ENCODE assay signal across 13 cellular contexts in the genomic region with DNA sequence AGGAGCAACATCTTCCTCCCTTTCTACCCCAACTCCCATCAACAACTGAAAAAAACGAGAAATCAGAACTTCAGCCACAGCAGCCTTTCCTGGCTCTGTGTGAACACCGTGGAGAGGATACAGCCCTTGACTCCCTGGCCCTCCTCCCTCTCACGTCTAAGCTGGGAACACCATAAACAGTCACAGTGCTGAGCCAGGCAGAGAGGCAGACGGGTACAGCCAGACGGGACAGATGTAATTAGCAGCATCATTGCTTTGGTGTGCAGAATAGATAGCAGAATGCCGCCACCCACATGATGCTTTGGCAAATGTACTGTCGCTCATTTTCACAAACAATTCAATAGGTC.
DNase-seq lines count a peak whose midpoint lies in the region; ATAC-seq and TF ChIP-seq lines count a peak whose summit lies in the region.
"Had no signal": no experiment of that assay in that cellular context is flagged by ENCODE, and none has a peak within 500 bp of the region (broad histone marks: within the 10 kb centered on the region; RNA-seq: fewer than 3 reads in every experiment).

No MANE protein-coding gene starts in this region.

- H3K36me3 Mint-ChIP-seq in effector memory CD8-positive, alpha-beta T cell (ENCODE audit: insufficient read depth), result no peaks in the 10 kb centered on the region
- H3K36me3 Mint-ChIP-seq: CD14-positive monocyte had no signal

- H3K9ac ChIP-seq in OCI-LY3 (ENCODE audit: low read length), result no peak overlapping the region

- peak overlapping the region; percentile 67 for H3K4me2 ChIP-seq in OCI-LY3 (ENCODE audit: low read length)

- H3K36me3 ChIP-seq in left ventricle myocardium inferior (no peaks in the 10 kb centered on the region), OCI-LY3 (replicated peaks; ENCODE audit: low read depth, low read length) (no peaks in the 10 kb centered on the region), thymus (ENCODE audit: control insufficient read depth, insufficient read depth) (no peaks in the 10 kb centered on the region)
- H3K36me3 ChIP-seq: adrenal gland, stomach had no signal

- peaks cover 24 to 26% of the 10 kb centered on the region in 2 donors for H3K4me1 Mint-ChIP-seq in effector memory CD8-positive, alpha-beta T cell (ENCODE audit: low read depth in 2 of 2)

- DNase-seq in Right ventricle myocardium inferior (ENCODE audit: missing footprints) (no peak), left ventricle myocardium inferior (no peak), GM03348 (ENCODE audit: low spot score) (no peak), NCI-H446 treated with DMSO at 0.1 percent for 48 hours (lab: John Stamatoyannopoulos, UW) (no peak), A172 (ENCODE audit: low spot score) (no peak)
- DNase-seq in effector memory CD8-positive, alpha-beta T cell, result no peak
- DNase-seq: adrenal gland; effector CD8-positive, alpha-beta T cell; stimulated activated CD4-positive, alpha-beta T cell treated with anti-CD3 and anti-CD28 coated beads, Interleukin-15, amount 100 ng/mL, for 24 hours; stomach had no signal

- H3K4me3 ChIP-seq in left ventricle myocardium inferior (no peak overlapping the region), OCI-LY3 (ENCODE audit: low read length) (no peak overlapping the region), thymus (ENCODE audit: low read length) (peak overlapping the region; percentile 9)
- H3K4me3 ChIP-seq: adrenal gland, stomach had no signal

- no peaks in the 10 kb centered on the region for H3K27me3 Mint-ChIP-seq in effector memory CD8-positive, alpha-beta T cell

- no peaks in the 10 kb centered on the region for H3K9me3 Mint-ChIP-seq in effector memory CD8-positive, alpha-beta T cell

- intact Hi-C loops in Right ventricle myocardium inferior (cut with DNase I) (no loop called here), left ventricle myocardium inferior (cut with micrococcal nuclease) (no loop called here)

- H3K4me3 Mint-ChIP-seq in effector memory CD8-positive, alpha-beta T cell, result peak overlapping the region; percentile 44 to 57
- H3K4me3 Mint-ChIP-seq: CD14-positive monocyte had no signal

- H3K9me3 ChIP-seq in left ventricle myocardium inferior (replicated peaks) (no peaks in the 10 kb centered on the region), OCI-LY3 (ENCODE audit: insufficient read depth, low read length) (no peaks in the 10 kb centered on the region), thymus (ENCODE audit: control insufficient read depth) (no peaks in the 10 kb centered on the region)
- H3K9me3 ChIP-seq: adrenal gland, stomach had no signal

- no peaks in the 10 kb centered on the region for H3K79me2 ChIP-seq in OCI-LY3 (ENCODE audit: low read length)

- no peaks in the 10 kb centered on the region for H4K20me1 ChIP-seq in OCI-LY3 (ENCODE audit: insufficient read depth, low read length)

- peak overlapping the region; percentile 33 to 54 for H3K27ac Mint-ChIP-seq in effector memory CD8-positive, alpha-beta T cell

- TF ChIP-seq CTCF in left ventricle myocardium inferior (IDR thresholded peaks at IDR 0.05; ENCODE audit: borderline replicate concordance) (no peak), OCI-LY3 (IDR thresholded peaks at IDR 0.05; ENCODE audit: low read depth, low read length) (no peak)

- H3K27ac ChIP-seq in left ventricle myocardium inferior (replicated peaks) (no peak overlapping the region), OCI-LY3 (ENCODE audit: low read length) (no peak overlapping the region), thymus (ENCODE audit: low read depth) (peak overlapping the region; percentile 61)
- H3K27ac ChIP-seq: adrenal gland had no signal

- WGBS in thymus, result 4% methylated on average over 7 of the region's 7 CpGs

- no peak overlapping the region for H2AFZ ChIP-seq in OCI-LY3 (ENCODE audit: low read depth, low read length)

- peaks cover 61% of the 10 kb centered on the region for H3K27me3 ChIP-seq in left ventricle myocardium inferior (ENCODE audit: low read depth)
- peaks cover 16% of the 10 kb centered on the region; the same call in 1 of the 2 replicates for H3K27me3 ChIP-seq in OCI-LY3 (ENCODE audit: low read depth, low read length)
- no peaks in the 10 kb centered on the region for H3K27me3 ChIP-seq in thymus (ENCODE audit: control insufficient read depth, insufficient read depth)
- H3K27me3 ChIP-seq: stomach had no signal

- H3K4me1 ChIP-seq in left ventricle myocardium inferior (peaks cover 6% of the 10 kb centered on the region), OCI-LY3 (ENCODE audit: low read length) (peaks cover 27% of the 10 kb centered on the region), thymus (ENCODE audit: control insufficient read depth, insufficient read depth, low read length) (peaks cover 37% of the 10 kb centered on the region)
- H3K4me1 ChIP-seq: adrenal gland had no signal

- peak; percentile 61 for ATAC-seq in Right ventricle myocardium inferior
- ATAC-seq in effector memory CD8-positive, alpha-beta T cell (replicated peaks), result peak; percentile 8
